Comparison of ENCODE assay signal across 29 cellular contexts in the genomic region with DNA sequence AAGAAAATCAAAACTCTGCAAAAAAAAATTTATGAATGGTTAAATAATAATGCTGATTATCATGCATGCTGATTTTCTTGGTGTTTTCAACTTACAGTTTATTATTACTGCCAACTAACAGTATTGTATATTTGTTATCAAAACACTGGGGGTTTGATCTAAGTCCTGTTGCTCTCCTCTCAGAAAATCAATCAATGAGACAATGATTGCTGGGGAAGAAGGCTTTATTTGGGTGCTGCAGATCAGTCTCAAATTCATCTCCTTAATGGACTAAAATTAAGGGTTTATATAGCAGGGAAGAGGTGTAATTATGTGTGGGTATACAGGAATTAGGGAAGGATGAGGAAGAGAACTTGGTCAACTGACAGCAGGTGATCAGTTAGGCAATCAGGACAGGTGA.
"Had no signal": no experiment of that assay in that cellular context is flagged by ENCODE, and none has a peak within 500 bp of the region (broad histone marks: within the 10 kb centered on the region; RNA-seq: fewer than 3 reads in every experiment).

No MANE protein-coding gene starts in this region.

- H3K27ac ChIP-seq: colonic mucosa, coronary artery, dorsolateral prefrontal cortex, epithelial cell of prostate, esophagus muscularis mucosa, esophagus squamous epithelium, foreskin keratinocyte, gastrocnemius medialis, gastroesophageal sphincter, heart left ventricle, heart right ventricle had no signal

- H3K36me3 ChIP-seq: colonic mucosa, esophagus muscularis mucosa, esophagus squamous epithelium, gastrocnemius medialis, gastroesophageal sphincter, heart left ventricle, heart right ventricle had no signal

- H3K4me1 ChIP-seq: colonic mucosa, esophagus muscularis mucosa, esophagus squamous epithelium, foreskin keratinocyte, gastrocnemius medialis, gastroesophageal sphincter, heart left ventricle, heart right ventricle had no signal

- FAIRE-seq: colon, endometrium, endothelial cell of umbilical vein, frontal cortex had no signal

- H3K9me3 ChIP-seq: colonic mucosa, esophagus muscularis mucosa, esophagus squamous epithelium, gastrocnemius medialis, gastroesophageal sphincter had no signal

- DNase-seq: colonic mucosa; cortex of kidney; dermis blood vessel endothelial cell; dorsolateral prefrontal cortex; effector CD4-positive, alpha-beta T cell; effector CD8-positive, alpha-beta T cell; effector memory CD4-positive, alpha-beta T cell; effector memory CD8-positive, alpha-beta T cell; endodermal cell; erythroblast; esophagus squamous epithelium; foreskin fibroblast; foreskin keratinocyte; foreskin melanocyte; gastrocnemius medialis; glutamatergic neuron; head of caudate nucleus; heart left ventricle; heart right ventricle had no signal

- ATAC-seq: effector memory CD8-positive, alpha-beta T cell; esophagus mucosa; foreskin keratinocyte; gastrocnemius medialis; gastroesophageal sphincter; heart left ventricle; heart right ventricle had no signal

- H3K4me1 Mint-ChIP-seq: endodermal cell had no signal

- H3K4me3 ChIP-seq: colonic mucosa, coronary artery, dorsolateral prefrontal cortex, esophagus muscularis mucosa, esophagus squamous epithelium, gastrocnemius medialis, gastroesophageal sphincter, heart left ventricle, heart right ventricle had no signal

- H3K4me3 Mint-ChIP-seq: dendritic cell treated with granulocyte-macrophage colony-stimulating factor and Interleukin-4, amounts not matched to agents 40 ng/mL and 50 ng/mL, for 4 days; effector memory CD8-positive, alpha-beta T cell; endodermal cell had no signal

- H3K27me3 Mint-ChIP-seq: dendritic cell treated with granulocyte-macrophage colony-stimulating factor and Interleukin-4, amounts not matched to agents 40 ng/mL and 50 ng/mL, for 4 days; effector memory CD8-positive, alpha-beta T cell had no signal

- H3K27me3 ChIP-seq: colonic mucosa, dorsolateral prefrontal cortex, esophagus muscularis mucosa, esophagus squamous epithelium, foreskin keratinocyte, gastrocnemius medialis, gastroesophageal sphincter, heart left ventricle, heart right ventricle had no signal

- H3K27ac Mint-ChIP-seq: dendritic cell treated with granulocyte-macrophage colony-stimulating factor and Interleukin-4, amounts not matched to agents 40 ng/mL and 50 ng/mL, for 4 days; effector memory CD8-positive, alpha-beta T cell; endodermal cell had no signal
